ENCODE assay signal across 27 cellular contexts in genomic region chr2:234521536-234521935, GRCh38.
"Had no signal": no experiment of that assay in that cellular context is flagged by ENCODE, and none has a peak within 500 bp of the region (broad histone marks: within the 10 kb centered on the region; RNA-seq: fewer than 3 reads in every experiment).

No MANE protein-coding gene starts in this region.

- H3K9me3 ChIP-seq: adrenal gland, ascending aorta, thoracic aorta had no signal

- H3K27me3 Mint-ChIP-seq: activated naive CD8-positive, alpha-beta T cell; activated T-cell treated with anti-CD3 and anti-CD28 coated beads, Interleukin-2, amount 50 U/mL, for 24 hours; activated T-helper 17 cell treated with anti-CD3 and anti-CD28 coated beads, Interleukin-2, amount 50 U/mL, for 72 hours; dendritic cell treated with granulocyte-macrophage colony-stimulating factor and Interleukin-4, amounts not matched to agents 40 ng/mL and 50 ng/mL, for 4 days; progenitor cell of endocrine pancreas; type B pancreatic cell had no signal

- H3K27me3 ChIP-seq: adrenal gland, ascending aorta, brain microvascular endothelial cell, left lung, sigmoid colon had no signal

- H3K36me3 Mint-ChIP-seq: natural killer cell, type B pancreatic cell had no signal

- H3K4me1 Mint-ChIP-seq: activated T-helper 17 cell treated with anti-CD3 and anti-CD28 coated beads, Interleukin-2, amount 50 U/mL, for 72 hours; natural killer cell; WTC11 had no signal

- H3K9me3 Mint-ChIP-seq: activated T-helper 17 cell treated with anti-CD3 and anti-CD28 coated beads, Interleukin-2, amount 50 U/mL, for 72 hours; dendritic cell treated with granulocyte-macrophage colony-stimulating factor and Interleukin-4, amounts not matched to agents 40 ng/mL and 50 ng/mL, for 4 days; natural killer cell had no signal

- ATAC-seq: activated T-helper 17 cell treated with anti-CD3 and anti-CD28 coated beads, Interleukin-2, amount 50 U/mL, for 72 hours; left lung; natural killer cell; WTC11 had no signal

- H3K36me3 ChIP-seq: adrenal gland, ascending aorta, brain microvascular endothelial cell, left lung, sigmoid colon, thoracic aorta had no signal

- H3K27ac Mint-ChIP-seq: activated naive CD8-positive, alpha-beta T cell; activated T-cell treated with anti-CD3 and anti-CD28 coated beads, Interleukin-2, amount 50 U/mL, for 24 hours; activated T-helper 17 cell treated with anti-CD3 and anti-CD28 coated beads, Interleukin-2, amount 50 U/mL, for 72 hours; dendritic cell treated with granulocyte-macrophage colony-stimulating factor and Interleukin-4, amounts not matched to agents 40 ng/mL and 50 ng/mL, for 4 days; natural killer cell; progenitor cell of endocrine pancreas; type B pancreatic cell; WTC11 had no signal

- H3K4me3 Mint-ChIP-seq: activated naive CD8-positive, alpha-beta T cell; activated T-cell treated with anti-CD3 and anti-CD28 coated beads, Interleukin-2, amount 50 U/mL, for 24 hours; activated T-helper 17 cell treated with anti-CD3 and anti-CD28 coated beads, Interleukin-2, amount 50 U/mL, for 72 hours; dendritic cell treated with granulocyte-macrophage colony-stimulating factor and Interleukin-4, amounts not matched to agents 40 ng/mL and 50 ng/mL, for 4 days; natural killer cell; type B pancreatic cell; WTC11 had no signal

- H3K27ac ChIP-seq: adrenal gland, ascending aorta, brain microvascular endothelial cell, left lung, sigmoid colon, thoracic aorta had no signal

- DNase-seq: activated CD4-positive, alpha-beta T cell treated with anti-CD3 and anti-CD28 coated beads, Interleukin-2, amount 50 U/mL, for 4 hours; activated CD8-positive, alpha-beta memory T cell treated with anti-CD3 and anti-CD28 coated beads for 24 hours; activated CD8-positive, alpha-beta memory T cell treated with anti-CD3 and anti-CD28 coated beads, Interleukin-2, amount 50 U/mL, for 4 hours; activated naive CD4-positive, alpha-beta T cell; activated T-cell treated with anti-CD3 and anti-CD28 coated beads, Interleukin-2, amount 50 U/mL, for 24 hours; adrenal gland; brain microvascular endothelial cell; caudate nucleus; effector CD8-positive, alpha-beta T cell; erythroblast; foreskin fibroblast; left lung; natural killer cell; retina; sigmoid colon; stimulated activated CD4-positive, alpha-beta T cell treated with anti-CD3 and anti-CD28 coated beads, Interleukin-2, amount 100 ng/mL, for 48 hours; stimulated activated naive CD4-positive, alpha-beta T cell treated with Interleukin-2 at 50 U/mL for 16 hours; T-helper 9 cell had no signal

- H3K4me3 ChIP-seq: adrenal gland, ascending aorta, left lung, lung, sigmoid colon, thoracic aorta had no signal
